8 cellular contexts compared by ENCODE assay signal in genomic region chr1:61740970-61741681, GRCh38. TPM values are rescaled to one million over a fixed set of nuclear protein-coding genes. Genes with fewer than 3 reads are reported as not detected.
DNase-seq lines count a peak whose midpoint lies in the region; ATAC-seq and TF ChIP-seq lines count a peak whose summit lies in the region.
"Not testable (repeated sequence)": the region's sequence is repeated elsewhere in the genome, so short reads cannot be mapped to it uniquely, and the experiment has no call there.

No MANE protein-coding gene starts in this region.

- H3K9me3 ChIP-seq in MG63; lower lobe of right lung; parathyroid adenoma (ENCODE audit: control insufficient read depth, low read length); tibial nerve: not testable (repeated sequence)

- not testable (repeated sequence) for H3K27me3 ChIP-seq in MG63; lower lobe of right lung (ENCODE audit: low read depth); parathyroid adenoma (ENCODE audit: control insufficient read depth, insufficient read depth, low read length); tibial nerve

- not testable (repeated sequence) for ATAC-seq in WTC11; activated naive CD8-positive, alpha-beta T cell treated with anti-CD3 and anti-CD28 coated beads, Interleukin-2, amount 50 U/mL, for 24 hours; lower lobe of right lung

- not testable (repeated sequence) for H3K27me3 Mint-ChIP-seq in Calu3 (ENCODE audit: unreplicated experiment); WTC11 (ENCODE audit: low read depth); activated naive CD8-positive, alpha-beta T cell treated with anti-CD3 and anti-CD28 coated beads, Interleukin-2, amount 50 U/mL, for 24 hours

- CTCF ChIA-PET in Calu3 (lab: Charles Lee); WTC11 (lab: Charles Lee): not testable (repeated sequence)

- POLR2A ChIA-PET in WTC11 (lab: Charles Lee) = not testable (repeated sequence)

- H3K9ac ChIP-seq in parathyroid adenoma = not testable (repeated sequence)

- TF ChIP-seq CTCF in Calu3 (IDR thresholded peaks at IDR 0.05; ENCODE audit: unreplicated experiment); WTC11 (IDR thresholded peaks at IDR 0.05); lower lobe of right lung (IDR thresholded peaks at IDR 0.05); parathyroid adenoma (IDR thresholded peaks at IDR 0.05); tibial nerve (IDR thresholded peaks at IDR 0.05): not testable (repeated sequence)

- H3K4me3 ChIP-seq in MG63 = peak overlapping the region; percentile 59; the same call in 1 of the 2 replicates
- peak overlapping the region; percentile 71 for H3K4me3 ChIP-seq in lower lobe of right lung
- peak overlapping the region; percentile 65 for H3K4me3 ChIP-seq in parathyroid adenoma (ENCODE audit: low read depth, low read length)
- H3K4me3 ChIP-seq in tibial nerve = not testable (repeated sequence)

- H3K27ac Mint-ChIP-seq in Calu3 (ENCODE audit: unreplicated experiment) = peak overlapping the region; percentile 96
- peak overlapping the region; percentile 97 for H3K27ac Mint-ChIP-seq in WTC11
- peak overlapping the region; percentile 91 for H3K27ac Mint-ChIP-seq in activated naive CD8-positive, alpha-beta T cell treated with anti-CD3 and anti-CD28 coated beads, Interleukin-2, amount 50 U/mL, for 24 hours

- TF ChIP-seq POLR2A in tibial nerve (IDR thresholded peaks at IDR 0.05) = not testable (repeated sequence)

- H3K36me3 Mint-ChIP-seq in Calu3 (ENCODE audit: insufficient read depth, unreplicated experiment) = peaks cover 32% of the 10 kb centered on the region
- H3K36me3 Mint-ChIP-seq in WTC11; activated naive CD8-positive, alpha-beta T cell treated with anti-CD3 and anti-CD28 coated beads, Interleukin-2, amount 50 U/mL, for 24 hours (ENCODE audit: low read depth): not testable (repeated sequence)

- intact Hi-C loops in Calu3 (cut with micrococcal nuclease; ENCODE audit: unreplicated experiment); lower lobe of right lung (cut with DNase I): not testable (repeated sequence)

- not testable (repeated sequence) for H3K36me3 ChIP-seq in MG63; lower lobe of right lung; parathyroid adenoma (ENCODE audit: control insufficient read depth, insufficient read depth, low read length); tibial nerve

- H3K4me1 Mint-ChIP-seq in Calu3 (ENCODE audit: low read depth, unreplicated experiment) = peaks cover 37% of the 10 kb centered on the region
- peaks cover 23% of the 10 kb centered on the region for H3K4me1 Mint-ChIP-seq in WTC11
- H3K4me1 Mint-ChIP-seq in activated naive CD8-positive, alpha-beta T cell treated with anti-CD3 and anti-CD28 coated beads, Interleukin-2, amount 50 U/mL, for 24 hours = peaks cover 18% of the 10 kb centered on the region

- TF ChIP-seq EP300 in tibial nerve (IDR thresholded peaks at IDR 0.05) = not testable (repeated sequence)

- H3K27ac ChIP-seq in epithelial cell of prostate (peak overlapping the region; percentile 92), lower lobe of right lung (peak overlapping the region; percentile 95), parathyroid adenoma (peak overlapping the region; percentile 81), tibial nerve (peak overlapping the region; percentile 95 to 99 (median 98))

- H3K4me3 Mint-ChIP-seq in Calu3 (ENCODE audit: low read depth, unreplicated experiment) (peak overlapping the region; percentile 88), WTC11 (peak overlapping the region; percentile 95)
- H3K4me3 Mint-ChIP-seq in activated naive CD8-positive, alpha-beta T cell treated with anti-CD3 and anti-CD28 coated beads, Interleukin-2, amount 50 U/mL, for 24 hours = peak overlapping the region; percentile 89

- H2AFZ ChIP-seq in parathyroid adenoma = peak overlapping the region; percentile 75

- 89 to 90% methylated on average over 18 of the region's 18 CpGs for WGBS in tibial nerve, 2 donors

- not testable (repeated sequence) for BruUV-seq in Calu3 (replicated peaks; lab: Mats Ljungman, UMichigan)

- not testable (repeated sequence) for H3K9me3 Mint-ChIP-seq in Calu3 (ENCODE audit: low read depth, unreplicated experiment); WTC11; activated naive CD8-positive, alpha-beta T cell treated with anti-CD3 and anti-CD28 coated beads, Interleukin-2, amount 50 U/mL, for 24 hours

- peak; percentile 10 for DNase-seq in Calu3
- DNase-seq in MG63; WTC11 (ENCODE audit: low spot score); activated naive CD8-positive, alpha-beta T cell treated with anti-CD3 and anti-CD28 coated beads, Interleukin-2, amount 50 U/mL, for 24 hours; epithelial cell of prostate (ENCODE audit: low read depth, low spot score); lower lobe of right lung; tibial nerve (ENCODE audit: low spot score in 2 of 2): not testable (repeated sequence)

- H3K4me1 ChIP-seq in lower lobe of right lung (peaks cover 13% of the 10 kb centered on the region), tibial nerve (peaks cover 0 to 11% (median 2%) of the 10 kb centered on the region in 4 donors)
- not testable (repeated sequence) for H3K4me1 ChIP-seq in parathyroid adenoma

- H3K79me2 ChIP-seq in parathyroid adenoma = not testable (repeated sequence)

- H3K4me2 ChIP-seq in parathyroid adenoma (ENCODE audit: low read length) = peak overlapping the region; percentile 93

TF ChIP-seq in WTC11, 78 proteins besides CTCF, POLR2A, EP300 and RAD21:
- peak; percentile 38; the same call in 1 of the 2 replicates for TF ChIP-seq GABPB1 (CRISPR knock-in tag; IDR thresholded peaks at IDR 0.05)

RNA-seq across cellular contexts. Expression of gene PATJ, which starts 1.2 kb away (rescaled TPM):
- total RNA-seq in Calu3 (2022) = 58.4 and 72.2 TPM in 2 replicates
- 2.6 and 3.0 TPM in 2 replicates for total RNA-seq in MG63 (2014; rRNA removed; shearing (Covaris generic); ENCODE audit: low replicate concordance)
- total RNA-seq in WTC11 (2021) = 52.4 to 57.9 TPM (median 56.8 TPM) in 3 replicates
- total RNA-seq in lower lobe of right lung = 63.9 TPM
- 10 to 100 TPM; 24.3 to 36.3 (median 28.8) TPM for total RNA-seq in tibial nerve

RNA-seq across cellular contexts. Expression of gene TM2D1, which starts 16.2 kb away (rescaled TPM):
- total RNA-seq in Calu3 (2022) = 38.7 and 45.8 TPM in 2 replicates
- 16.5 and 37.7 TPM in 2 replicates for total RNA-seq in MG63 (2014; rRNA removed; shearing (Covaris generic); ENCODE audit: low replicate concordance)
- total RNA-seq in WTC11 (2021) = 21.6 to 24.3 TPM (median 23.8 TPM) in 3 replicates
- 47.8 TPM for total RNA-seq in lower lobe of right lung
- 10 to 100 TPM; 56.7 to 88.3 (median 77.1) TPM for total RNA-seq in tibial nerve
